In the genomic region with DNA sequence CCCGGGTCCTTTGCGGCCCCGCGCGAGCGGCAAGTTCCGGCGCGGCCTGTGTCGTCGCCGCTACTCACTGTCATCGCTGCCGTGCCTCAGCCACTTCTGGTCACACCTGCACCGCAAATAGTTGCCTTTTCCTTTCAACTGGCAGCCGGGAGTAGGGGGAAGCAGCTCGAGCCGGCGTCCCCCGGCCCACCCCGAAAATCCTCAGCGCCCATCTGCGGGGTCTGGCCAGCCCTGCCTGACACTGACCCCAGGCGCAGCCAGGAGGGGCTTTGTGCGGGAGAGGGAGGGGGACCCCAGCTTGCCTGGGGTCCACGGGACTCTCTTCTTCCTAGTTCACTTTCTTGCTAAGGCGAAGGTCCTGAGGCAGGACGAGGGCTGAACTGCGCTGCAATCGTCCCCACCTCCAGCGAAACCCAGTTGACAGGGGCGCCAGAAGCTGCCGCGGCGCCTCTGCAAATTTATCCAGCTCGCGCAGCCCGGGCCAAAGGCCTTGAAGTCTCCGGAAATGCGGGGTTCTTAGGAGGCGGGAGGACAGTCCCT, we compare ENCODE assay signal across 11 cellular contexts. TPM values are rescaled to one million over a fixed set of nuclear protein-coding genes. Genes with fewer than 3 reads are reported as not detected.
DNase-seq lines count a peak whose midpoint lies in the region; ATAC-seq and TF ChIP-seq lines count a peak whose summit lies in the region.
"Had no signal": no experiment of that assay in that cellular context is flagged by ENCODE, and none has a peak within 500 bp of the region (broad histone marks: within the 10 kb centered on the region; RNA-seq: fewer than 3 reads in every experiment).

No MANE protein-coding gene starts in this region.

- peaks cover 31% of the 10 kb centered on the region for H3K4me1 Mint-ChIP-seq in activated T-cell treated with anti-CD3 and anti-CD28 coated beads, Interleukin-2, amount 50 U/mL, for 4 hours (ENCODE audit: low read depth)
- H3K4me1 Mint-ChIP-seq in activated T-cell treated with anti-CD3 and anti-CD28 coated beads, Interleukin-2, amount 50 U/mL, for 72 hours (ENCODE audit: low read depth) = peaks cover 52% of the 10 kb centered on the region

- H3K9me3 ChIP-seq in mesenchymal stem cell (ENCODE audit: control insufficient read depth, low read length) (peaks cover 2% of the 10 kb centered on the region), tibial artery (no peaks in the 10 kb centered on the region)

- no peaks in the 10 kb centered on the region for H3K36me3 Mint-ChIP-seq in activated T-cell treated with anti-CD3 and anti-CD28 coated beads, Interleukin-2, amount 50 U/mL, for 4 hours (ENCODE audit: insufficient read depth)
- H3K36me3 Mint-ChIP-seq in activated T-cell treated with anti-CD3 and anti-CD28 coated beads, Interleukin-2, amount 50 U/mL, for 72 hours (ENCODE audit: insufficient read depth in 2 of 2) = peaks cover 0 to 1% of the 10 kb centered on the region in 2 donors

- TF ChIP-seq CTCF in tibial artery (IDR thresholded peaks at IDR 0.05) = no peak

- peak overlapping the region; percentile 54 for H3K4me2 ChIP-seq in mesenchymal stem cell (ENCODE audit: low read length, poor library complexity, severe bottlenecking)

- peak overlapping the region; percentile 37 for H3K4me3 Mint-ChIP-seq in activated T-cell treated with anti-CD3 and anti-CD28 coated beads, Interleukin-2, amount 50 U/mL, for 4 hours
- peak overlapping the region; percentile 89 to 90 for H3K4me3 Mint-ChIP-seq in activated T-cell treated with anti-CD3 and anti-CD28 coated beads, Interleukin-2, amount 50 U/mL, for 72 hours

- ATAC-seq in activated T-cell treated with anti-CD3 and anti-CD28 coated beads, Interleukin-2, amount 50 U/mL, for 4 hours = peak; percentile 42 to 46
- ATAC-seq in activated T-cell treated with anti-CD3 and anti-CD28 coated beads, Interleukin-2, amount 50 U/mL, for 72 hours (replicated peaks in 1 of 2) = peak; percentile 51 to 60
- ATAC-seq in GM18511 (IDR thresholded peaks at IDR 0.05; ENCODE audit: unreplicated experiment) (no peak), HG03196 (IDR thresholded peaks at IDR 0.05; ENCODE audit: unreplicated experiment) (no peak)

- H2BK5ac ChIP-seq in mesenchymal stem cell (ENCODE audit: low read depth, low read length, poor library complexity, severe bottlenecking) = no peak overlapping the region

- no peaks in the 10 kb centered on the region for H3K79me1 ChIP-seq in mesenchymal stem cell (replicated peaks; ENCODE audit: low read length, poor library complexity, severe bottlenecking)

- H2BK15ac ChIP-seq in mesenchymal stem cell (ENCODE audit: low read depth, poor library complexity, severe bottlenecking) = no peak overlapping the region

- no peak overlapping the region for H2AK5ac ChIP-seq in mesenchymal stem cell (ENCODE audit: low read length, severe bottlenecking)

- H3K14ac ChIP-seq in mesenchymal stem cell (ENCODE audit: low read length in 2 of 2) = no peak overlapping the region

- H3K27ac Mint-ChIP-seq in activated T-cell treated with anti-CD3 and anti-CD28 coated beads, Interleukin-2, amount 50 U/mL, for 72 hours = no peak overlapping the region

- intact Hi-C loops in tibial artery (cut with DNase I; ENCODE audit: low total_unique reads) = no loop called here

- no peaks in the 10 kb centered on the region for H3K36me3 ChIP-seq in mesenchymal stem cell (ENCODE audit: control insufficient read depth in 1 of 2, insufficient read depth in 2 of 2, low read depth in 1 of 2, low read length in 2 of 2)
- no peaks in the 10 kb centered on the region for H3K36me3 ChIP-seq in tibial artery

- WGBS in mesenchymal stem cell = 2% methylated on average over 39 of the region's 41 CpGs

- H3K27me3 ChIP-seq in mesenchymal stem cell (ENCODE audit: control insufficient read depth in 1 of 2, insufficient read depth in 1 of 2, low read length in 2 of 2) (peaks cover 97 to 98% of the 10 kb centered on the region in 2 experiments), tibial artery (peaks cover 0 to 100% of the 10 kb centered on the region in 2 donors)

- H2AFZ ChIP-seq in mesenchymal stem cell (ENCODE audit: low read depth, low read length) = no peak overlapping the region

- no peak overlapping the region for H3K9ac ChIP-seq in mesenchymal stem cell (ENCODE audit: low read length)

- no peak overlapping the region for H3K18ac ChIP-seq in mesenchymal stem cell (ENCODE audit: low read depth in 1 of 2, low read length in 2 of 2)

- H4K91ac ChIP-seq in mesenchymal stem cell (ENCODE audit: low read length) = no peak overlapping the region

- H4K8ac ChIP-seq in mesenchymal stem cell (ENCODE audit: low read length) = no peak overlapping the region

- H3K27me3 Mint-ChIP-seq in activated T-cell treated with anti-CD3 and anti-CD28 coated beads, Interleukin-2, amount 50 U/mL, for 4 hours (ENCODE audit: low read depth) = peaks cover 81% of the 10 kb centered on the region
- H3K27me3 Mint-ChIP-seq in activated T-cell treated with anti-CD3 and anti-CD28 coated beads, Interleukin-2, amount 50 U/mL, for 72 hours (ENCODE audit: low read depth) = peaks cover 82% of the 10 kb centered on the region

- peaks cover 28% of the 10 kb centered on the region for H3K4me1 ChIP-seq in mesenchymal stem cell (ENCODE audit: control insufficient read depth, insufficient read depth, low read depth, low read length)
- peaks cover 0 to 61% (median 45%) of the 10 kb centered on the region in 4 donors for H3K4me1 ChIP-seq in tibial artery

- peak overlapping the region; percentile 31 to 71 for H3K4me3 ChIP-seq in mesenchymal stem cell (ENCODE audit: insufficient read depth in 1 of 2, low read depth in 1 of 2, low read length in 2 of 2)
- H3K4me3 ChIP-seq in tibial artery = peak overlapping the region; percentile 38 to 50

- DNase-seq in activated T-cell treated with anti-CD3 and anti-CD28 coated beads, Interleukin-2, amount 50 U/mL, for 4 hours = no peak
- DNase-seq in activated T-cell treated with anti-CD3 and anti-CD28 coated beads, Interleukin-2, amount 50 U/mL, for 1 hour = no peak
- DNase-seq in activated T-cell treated with anti-CD3 and anti-CD28 coated beads, Interleukin-2, amount 50 U/mL, for 72 hours = peak; percentile 49 to 50
- DNase-seq in mesenchymal stem cell (no peak), tibial artery (no peak), NCI-H446 (lab: John Stamatoyannopoulos, UW) (no peak)
- DNase-seq: MM.1S, occipital lobe had no signal

- H3K23ac ChIP-seq in mesenchymal stem cell (ENCODE audit: low read length in 2 of 2) = no peak overlapping the region

- no peak overlapping the region for H3K4ac ChIP-seq in mesenchymal stem cell (ENCODE audit: low read depth in 1 of 2, low read length in 2 of 2)

- no peak overlapping the region for H2BK120ac ChIP-seq in mesenchymal stem cell (ENCODE audit: low read depth, low read length)

- no peak overlapping the region for H3K27ac ChIP-seq in mesenchymal stem cell (ENCODE audit: low read length, poor library complexity, severe bottlenecking)
- no peak overlapping the region for H3K27ac ChIP-seq in tibial artery

- no peaks in the 10 kb centered on the region for H3K9me3 Mint-ChIP-seq in activated T-cell treated with anti-CD3 and anti-CD28 coated beads, Interleukin-2, amount 50 U/mL, for 4 hours
- H3K9me3 Mint-ChIP-seq in activated T-cell treated with anti-CD3 and anti-CD28 coated beads, Interleukin-2, amount 50 U/mL, for 72 hours = no peaks in the 10 kb centered on the region

- peak overlapping the region in 1 of 2 experiments; percentile 41 for H2BK12ac ChIP-seq in mesenchymal stem cell (ENCODE audit: low read length in 2 of 2)

RNA-seq across cellular contexts. Expression of gene PDX1, which starts 1.7 kb away (rescaled TPM):
- not detected for total RNA-seq in activated T-cell treated with anti-CD3 and anti-CD28 coated beads, Interleukin-2, amount 50 U/mL, for 4 hours
- not detected for total RNA-seq in activated T-cell treated with anti-CD3 and anti-CD28 coated beads, Interleukin-2, amount 50 U/mL, for 72 hours
- not detected for polyA plus RNA-seq in mesenchymal stem cell (2013, experiment 1 of 2)
- polyA plus RNA-seq in mesenchymal stem cell (2013, experiment 2 of 2) = not detected
- total RNA-seq: H4, occipital lobe had no signal

RNA-seq across cellular contexts. Expression of gene CDX2, which starts 47.6 kb away (rescaled TPM):
- total RNA-seq in activated T-cell treated with anti-CD3 and anti-CD28 coated beads, Interleukin-2, amount 50 U/mL, for 4 hours = under 1 TPM in 2 of 3 donors, not detected in 1; 0.11 to 0.43 TPM
- not detected for total RNA-seq in activated T-cell treated with anti-CD3 and anti-CD28 coated beads, Interleukin-2, amount 50 U/mL, for 72 hours
- 1.9 TPM for polyA plus RNA-seq in mesenchymal stem cell (2013, experiment 1 of 2)
- 1.7 TPM for polyA plus RNA-seq in mesenchymal stem cell (2013, experiment 2 of 2)
- total RNA-seq: H4, occipital lobe had no signal

Comparison
In these comparisons a context has a peak if more than half of its experiments do, and no peak if none do; other contexts are left out.
1. DNase-seq: peak in activated T-cell treated with anti-CD3 and anti-CD28 coated beads, Interleukin-2, amount 50 U/mL, for 72 hours (2 of 2); none in activated T-cell treated with anti-CD3 and anti-CD28 coated beads, Interleukin-2, amount 50 U/mL, for 4 hours (single experiment), activated T-cell treated with anti-CD3 and anti-CD28 coated beads, Interleukin-2, amount 50 U/mL, for 1 hour (single experiment), mesenchymal stem cell (single experiment), tibial artery (0 of 2) and NCI-H446 (0 of 2).
2. ATAC-seq: peak in activated T-cell treated with anti-CD3 and anti-CD28 coated beads, Interleukin-2, amount 50 U/mL, for 4 hours (2 of 2) and activated T-cell treated with anti-CD3 and anti-CD28 coated beads, Interleukin-2, amount 50 U/mL, for 72 hours (2 of 2); none in GM18511 (single experiment) and HG03196 (single experiment).